9 cellular contexts compared by ENCODE assay signal in the genomic region with DNA sequence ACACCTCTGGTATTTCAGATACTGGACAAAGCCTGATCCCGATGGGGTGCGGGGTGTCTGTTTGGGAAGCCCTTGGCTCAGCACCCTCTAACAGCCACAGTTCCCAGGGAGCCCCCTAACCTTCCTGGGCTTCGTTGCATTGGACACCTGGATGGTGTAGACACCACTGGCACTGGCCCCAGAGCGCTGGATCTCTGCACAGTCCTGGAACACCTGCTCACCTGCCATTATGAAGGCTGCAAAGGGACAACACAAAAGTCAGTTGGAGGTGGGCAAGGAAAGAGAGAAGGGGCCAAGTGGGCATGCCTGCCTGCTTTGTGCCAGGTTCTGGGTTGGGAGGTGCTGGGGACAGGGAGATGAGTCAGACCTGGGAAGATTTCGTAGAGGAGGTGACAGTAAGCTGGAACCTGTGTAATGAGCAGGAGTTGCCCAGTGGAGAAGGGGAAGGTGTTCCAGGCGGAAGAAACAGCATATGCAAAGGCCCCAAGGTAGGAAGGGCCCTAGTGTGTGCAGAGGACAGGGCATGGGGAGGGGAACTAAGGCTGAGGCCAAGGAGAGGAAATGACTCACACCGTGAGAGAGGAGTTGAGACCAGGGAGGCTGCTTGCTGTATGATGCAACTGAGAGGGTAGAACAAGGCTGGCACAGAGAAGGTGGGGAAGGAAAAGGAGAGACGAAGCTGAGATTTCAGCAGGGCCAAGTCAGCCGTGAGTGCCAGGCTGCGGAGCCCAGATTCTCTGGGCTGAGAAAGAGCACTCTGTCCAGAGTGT. TPM values are rescaled to one million over a fixed set of nuclear protein-coding genes. Genes with fewer than 3 reads are reported as not detected.
DNase-seq lines count a peak whose midpoint lies in the region; ATAC-seq and TF ChIP-seq lines count a peak whose summit lies in the region.
"Had no signal": no experiment of that assay in that cellular context is flagged by ENCODE, and none has a peak within 500 bp of the region (broad histone marks: within the 10 kb centered on the region; RNA-seq: fewer than 3 reads in every experiment).

No MANE protein-coding gene starts in this region.

- no peaks in the 10 kb centered on the region for H3K36me3 ChIP-seq in left lung
- H3K36me3 ChIP-seq in uterus: no peaks in the 10 kb centered on the region
- no peaks in the 10 kb centered on the region for H3K36me3 ChIP-seq in testis (ENCODE audit: low read depth, missing control alignments)
- H3K36me3 ChIP-seq: pancreas had no signal

- 85 to 87% methylated on average over 8 to 10 of the region's 10 CpGs for WGBS in testis, 2 donors

- H3K27me3 Mint-ChIP-seq in activated T-cell treated with anti-CD3 and anti-CD28 coated beads, Interleukin-2, amount 50 U/mL, for 72 hours (ENCODE audit: low read depth): peaks cover 36% of the 10 kb centered on the region

- H3K36me3 Mint-ChIP-seq in activated T-cell treated with anti-CD3 and anti-CD28 coated beads, Interleukin-2, amount 50 U/mL, for 72 hours (ENCODE audit: insufficient read depth in 2 of 2): peaks cover 2 to 3% of the 10 kb centered on the region in 2 donors

- peak overlapping the region; percentile 60 to 82 for H3K4me3 Mint-ChIP-seq in activated T-cell treated with anti-CD3 and anti-CD28 coated beads, Interleukin-2, amount 50 U/mL, for 72 hours

- peak; percentile 98 to 100 for ATAC-seq in activated T-cell treated with anti-CD3 and anti-CD28 coated beads, Interleukin-2, amount 50 U/mL, for 72 hours (replicated peaks in 1 of 2)
- ATAC-seq in left lung (peak; percentile 76), GM21619 (IDR thresholded peaks at IDR 0.05; ENCODE audit: unreplicated experiment) (no peak), GM18867 (IDR thresholded peaks at IDR 0.05; ENCODE audit: unreplicated experiment) (no peak)

- H3K4me1 Mint-ChIP-seq in activated T-cell treated with anti-CD3 and anti-CD28 coated beads, Interleukin-2, amount 50 U/mL, for 72 hours (ENCODE audit: low read depth): peaks cover 33% of the 10 kb centered on the region

- TF ChIP-seq POLR2A in NB4 (IDR thresholded peaks at IDR 0.05; ENCODE audit: extremely low read depth, insufficient read length) (no peak), uterus (IDR thresholded peaks at IDR 0.05) (no peak), testis (IDR thresholded peaks at IDR 0.05) (no peak)

- peak overlapping the region; percentile 35 for H3K27ac Mint-ChIP-seq in activated T-cell treated with anti-CD3 and anti-CD28 coated beads, Interleukin-2, amount 50 U/mL, for 72 hours

- intact Hi-C loops in left lung (cut with DNase I): no loop called here
- intact Hi-C loops in uterus (cut with DNase I; ENCODE audit: low total_unique reads): no loop called here
- intact Hi-C loops in testis (cut with DNase I; ENCODE audit: low total_unique reads): loop anchor here (10.0 kb wide), 1 partner anchor 74 kb away; no protein-coding TSS in a partner anchor

- peak; percentile 80 for DNase-seq in EL
- peak; percentile 72 for DNase-seq in NB4 (ENCODE audit: low read depth)
- DNase-seq in activated T-cell treated with anti-CD3 and anti-CD28 coated beads, Interleukin-2, amount 50 U/mL, for 72 hours: peak; percentile 56 to 60
- no peak for DNase-seq in left lung
- DNase-seq in uterus: no peak
- DNase-seq in testis: no peak
- DNase-seq: pancreas had no signal

- TF ChIP-seq CTCF in NB4 (IDR thresholded peaks at IDR 0.05; ENCODE audit: low read depth, low read length) (no peak), left lung (IDR thresholded peaks at IDR 0.05) (no peak), uterus (IDR thresholded peaks at IDR 0.05) (no peak), testis (IDR thresholded peaks at IDR 0.05) (no peak)

- no peak overlapping the region for H3K4me3 ChIP-seq in NB4 (ENCODE audit: low read depth, low read length)
- H3K4me3 ChIP-seq in left lung: no peak overlapping the region
- H3K4me3 ChIP-seq in uterus: no peak overlapping the region
- no peak overlapping the region for H3K4me3 ChIP-seq in testis
- H3K4me3 ChIP-seq: pancreas had no signal

- peaks cover 0 to 6% of the 10 kb centered on the region in 2 donors for H3K4me1 ChIP-seq in left lung
- H3K4me1 ChIP-seq in uterus: peaks cover 0 to 4% of the 10 kb centered on the region in 2 donors
- peaks cover 10% of the 10 kb centered on the region for H3K4me1 ChIP-seq in testis
- H3K4me1 ChIP-seq: pancreas had no signal

- H3K9me3 ChIP-seq in left lung (no peaks in the 10 kb centered on the region), uterus (no peaks in the 10 kb centered on the region), testis (no peaks in the 10 kb centered on the region)
- H3K9me3 ChIP-seq: pancreas had no signal

- H3K9me3 Mint-ChIP-seq in activated T-cell treated with anti-CD3 and anti-CD28 coated beads, Interleukin-2, amount 50 U/mL, for 72 hours: no peaks in the 10 kb centered on the region

- H3K27me3 ChIP-seq in left lung (peaks cover 0 to 32% of the 10 kb centered on the region in 2 donors), uterus (no peaks in the 10 kb centered on the region), testis (no peaks in the 10 kb centered on the region)

- no peak overlapping the region for H3K27ac ChIP-seq in left lung
- no peak overlapping the region for H3K27ac ChIP-seq in uterus
- H3K27ac ChIP-seq in testis: no peak overlapping the region
- H3K27ac ChIP-seq: pancreas had no signal

RNA-seq across cellular contexts. Expression of a gene that starts 34.9 kb away (rescaled TPM):
- not detected for total RNA-seq in activated T-cell treated with anti-CD3 and anti-CD28 coated beads, Interleukin-2, amount 50 U/mL, for 72 hours
- total RNA-seq in left lung: under 1 TPM; 0.16 to 0.20 TPM
- total RNA-seq in uterus: 1 to 10 TPM in 3 of 4 donors, under 1 TPM in 1; 0.55 to 8.8 (median 3.8) TPM
- total RNA-seq in testis: under 1 TPM; 0.56 to 0.79 TPM
- polyA plus RNA-seq in testis (ENCODE audit: insufficient read depth, low read depth, low replicate concordance): 1.2 TPM

RNA-seq across cellular contexts. Expression of a gene that starts 47.7 kb away (rescaled TPM):
- 10 to 100 TPM; 21.1 to 24.5 TPM for total RNA-seq in activated T-cell treated with anti-CD3 and anti-CD28 coated beads, Interleukin-2, amount 50 U/mL, for 72 hours
- total RNA-seq in left lung (10 to 100 TPM; 13.0 to 21.5 TPM), uterus (1 to 10 TPM in 3 of 4 donors, under 1 TPM in 1; 0.59 to 6.2 (median 4.0) TPM), testis (1 to 10 TPM; 5.1 to 7.7 TPM)
- 5.5 TPM for polyA plus RNA-seq in testis (ENCODE audit: insufficient read depth, low read depth, low replicate concordance)

Comparison
In these comparisons a context has a peak if more than half of its experiments do, and no peak if none do; other contexts are left out.
1. DNase-seq: peak in EL (single experiment), NB4 (single experiment) and activated T-cell treated with anti-CD3 and anti-CD28 coated beads, Interleukin-2, amount 50 U/mL, for 72 hours (2 of 2); none in left lung (0 of 2), uterus (0 of 2) and testis (single experiment).
2. ATAC-seq: peak in activated T-cell treated with anti-CD3 and anti-CD28 coated beads, Interleukin-2, amount 50 U/mL, for 72 hours (2 of 2) and left lung (single experiment); none in GM21619 (single experiment) and GM18867 (single experiment).